ENCODE assay signal across 6 cellular contexts in the genomic region with DNA sequence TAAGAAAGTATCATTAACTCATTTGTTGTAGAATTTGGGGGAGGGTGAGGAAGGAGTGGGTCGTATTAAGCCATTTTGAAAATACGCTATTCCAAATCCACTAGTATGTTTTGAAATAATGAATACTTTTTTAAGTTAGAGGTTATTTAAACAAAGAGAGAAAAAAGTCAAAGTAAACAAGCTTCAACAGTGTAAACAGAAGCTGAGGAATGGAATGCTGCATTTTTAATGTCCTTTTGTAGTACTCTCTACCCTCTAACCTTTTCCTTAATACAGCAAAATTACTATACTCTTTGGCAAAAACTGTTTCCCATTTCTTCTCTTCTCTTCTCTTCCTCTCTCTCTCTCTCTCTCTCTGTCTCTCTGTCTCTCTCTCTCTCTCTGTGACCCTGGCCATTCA. TPM values are rescaled to one million over a fixed set of nuclear protein-coding genes. Genes with fewer than 3 reads are reported as not detected.
DNase-seq lines count a peak whose midpoint lies in the region; ATAC-seq, FAIRE-seq and TF ChIP-seq lines count a peak whose summit lies in the region.
"Not testable (repeated sequence)": the region's sequence is repeated elsewhere in the genome, so short reads cannot be mapped to it uniquely, and the experiment has no call there.

No MANE protein-coding gene starts in this region.

- POLR2A ChIA-PET in HEK293 (lab: Yijun Ruan, JAX); PC-3 (lab: Charles Lee; ENCODE audit: unreplicated experiment); HepG2 (lab: Yijun Ruan, JAX): not testable (repeated sequence)

- not testable (repeated sequence) for H3K4me1 ChIP-seq in GM23338 (ENCODE audit: insufficient read depth); HEK293 (ENCODE audit: control insufficient read depth, insufficient read depth, low read length); PC-3 (ENCODE audit: insufficient read depth, low read length)
- H3K4me1 ChIP-seq in HepG2 (ENCODE audit: insufficient read depth, low read length): peaks cover 21% of the 10 kb centered on the region

- not testable (repeated sequence) for FAIRE-seq in HepG2 (lab: Jason Lieb, UNC)

- not testable (repeated sequence) for H4K20me1 ChIP-seq in GM23338 (replicated peaks; ENCODE audit: insufficient read depth); PC-3 (ENCODE audit: low read length); HepG2 (ENCODE audit: insufficient read depth, low read length)

- H3K9me3 Mint-ChIP-seq in GM23338; progenitor cell of endocrine pancreas (ENCODE audit: low read depth): not testable (repeated sequence)

- H3K27ac Mint-ChIP-seq in GM23338: peak overlapping the region; percentile 49
- peak overlapping the region; percentile 12 for H3K27ac Mint-ChIP-seq in progenitor cell of endocrine pancreas

- not testable (repeated sequence) for H3K79me2 ChIP-seq in GM23338 (replicated peaks; ENCODE audit: insufficient read depth); PC-3 (ENCODE audit: low read length); HepG2 (ENCODE audit: insufficient read depth, low read length)

- BruUV-seq in PC-3 (replicated peaks; lab: Mats Ljungman, UMichigan); HepG2 (replicated peaks; lab: Mats Ljungman, UMichigan): not testable (repeated sequence)

- H3K27me3 ChIP-seq in GM23338 (ENCODE audit: insufficient read depth); PC-3 (ENCODE audit: low read length); HepG2 (ENCODE audit: control insufficient read depth in 1 of 2, insufficient read depth in 2 of 2, low read length in 2 of 2): not testable (repeated sequence)

- H3K9ac ChIP-seq in PC-3 (ENCODE audit: low read length); HepG2 (ENCODE audit: insufficient read depth, low read depth, low read length): not testable (repeated sequence)

- not testable (repeated sequence) for H2AFZ ChIP-seq in GM23338; PC-3 (ENCODE audit: low read length); HepG2 (ENCODE audit: low read length)

- in situ Hi-C loops in HepG2 (cut with HindIII; ENCODE audit: extremely low pct_ligation_motif_present, low pct_unique_long_range_greater_than_20kb): not testable (repeated sequence)

- no CpG with 5 or more reads among the region's 2 CpGs for WGBS in HepG2 (ENCODE audit: low lambda C conversion rate)

- H3F3A ChIP-seq in GM23338 (replicated peaks; ENCODE audit: low read depth); PC-3 (ENCODE audit: low read length, unreplicated experiment): not testable (repeated sequence)

- TF ChIP-seq EP300 in HepG2 (IDR thresholded peaks at IDR 0.05; ENCODE audit: low read depth in 2 of 2, low read length in 2 of 2); HepG2 (CRISPR knock-in tag; IDR thresholded peaks at IDR 0.05; ENCODE audit: borderline replicate concordance): not testable (repeated sequence)

- DNase-seq in GM23338 (ENCODE audit: low spot score); PC-3; left lobe of liver (ENCODE audit: low spot score); HepG2 (ENCODE audit: low spot score); progenitor cell of endocrine pancreas (ENCODE audit: low spot score, unreplicated experiment): not testable (repeated sequence)

- not testable (repeated sequence) for H3K9me3 ChIP-seq in HEK293 (ENCODE audit: control insufficient read depth, insufficient read depth, low read depth, low read length); PC-3 (ENCODE audit: low read length); HepG2 (ENCODE audit: low read length)

- intact Hi-C loops in PC-3 (cut with micrococcal nuclease); HepG2 (cut with micrococcal nuclease; ENCODE audit: unreplicated experiment): not testable (repeated sequence)

- CTCF ChIA-PET in HEK293 (lab: Yijun Ruan, JAX); PC-3 (lab: Charles Lee); HepG2 (lab: Yijun Ruan, JAX; ENCODE audit: low intra/inter-chr PET ratio, low total read pairs): not testable (repeated sequence)

- not testable (repeated sequence) for TF ChIP-seq CTCF in GM23338 (conservative IDR thresholded peaks at IDR 0.05; ENCODE audit: low read depth in 2 of 2); HEK293 (tag by site-specific recombination; IDR thresholded peaks at IDR 0.05); PC-3 (conservative IDR thresholded peaks at IDR 0.05; ENCODE audit: low read depth, low read length); HepG2 (CRISPR knock-in tag; IDR thresholded peaks at IDR 0.05); progenitor cell of endocrine pancreas (IDR thresholded peaks at IDR 0.05; ENCODE audit: unreplicated experiment)

- not testable (repeated sequence) for H3K9me2 ChIP-seq in GM23338 (ENCODE audit: insufficient read depth); PC-3 (replicated peaks; ENCODE audit: low read length)

- H3K4me2 ChIP-seq in GM23338; PC-3 (ENCODE audit: low read length): not testable (repeated sequence)
- H3K4me2 ChIP-seq in HepG2 (ENCODE audit: low read depth, low read length): peak overlapping the region; percentile 32; the same call in 1 of the 2 replicates

- not testable (repeated sequence) for TF ChIP-seq RAD21 in HepG2 (CRISPR knock-in tag; IDR thresholded peaks at IDR 0.05)

- TF ChIP-seq POLR2A in HepG2 (IDR thresholded peaks at IDR 0.05; ENCODE audit: insufficient read depth in 1 of 2, low read depth in 2 of 2, low read length in 2 of 2): not testable (repeated sequence)

- not testable (repeated sequence) for H3K4me1 Mint-ChIP-seq in GM23338; progenitor cell of endocrine pancreas (ENCODE audit: low read depth)

- 0 out of 2 replicates have a peak overlapping the region, but pooled peaks have one; percentile 74 for H3K27ac ChIP-seq in GM23338 (ENCODE audit: low read depth)
- not testable (repeated sequence) for H3K27ac ChIP-seq in HEK293 (ENCODE audit: extremely low read depth, low read depth, low read length); PC-3 (ENCODE audit: low read length); HepG2 (ENCODE audit: extremely low read length, insufficient read depth, low read length)

- not testable (repeated sequence) for H3K36me3 ChIP-seq in GM23338 (ENCODE audit: insufficient read depth); HEK293 (ENCODE audit: control insufficient read depth in 2 of 2, insufficient read depth in 1 of 2, low read length in 2 of 2); PC-3 (ENCODE audit: low read depth, low read length); HepG2 (replicated peaks in 1 of 2; ENCODE audit: control insufficient read depth in 1 of 2, insufficient read depth in 2 of 2, low read length in 2 of 2)

- H3K27me3 Mint-ChIP-seq in GM23338 (ENCODE audit: insufficient read depth, low read depth, poor library complexity); progenitor cell of endocrine pancreas: not testable (repeated sequence)

- H3K4me3 Mint-ChIP-seq in GM23338; progenitor cell of endocrine pancreas (ENCODE audit: low read depth): not testable (repeated sequence)

- not testable (repeated sequence) for H3K36me3 Mint-ChIP-seq in GM23338 (ENCODE audit: low read depth)
- peaks cover 12% of the 10 kb centered on the region for H3K36me3 Mint-ChIP-seq in progenitor cell of endocrine pancreas (ENCODE audit: insufficient read depth)

- ATAC-seq in GM23338: not testable (repeated sequence)
- ATAC-seq in PC-3 (peak; percentile 92), left lobe of liver (peak; percentile 86), HepG2 (peak; percentile 92)

- H3K4me3 ChIP-seq in GM23338; HEK293 (ENCODE audit: low read depth, low read length); PC-3 (ENCODE audit: low read length); HepG2 (replicated peaks in 1 of 3; ENCODE audit: insufficient read depth in 1 of 3, low read depth in 2 of 3, low read length in 3 of 3): not testable (repeated sequence)

RNA-seq across cellular contexts. Expression of a gene that starts 56.7 kb away (rescaled TPM):
- total RNA-seq in GM23338 (2014; rRNA removed; shearing (Covaris generic)): 110 and 120 TPM in 2 replicates
- polyA plus RNA-seq in GM23338 (2016; fragmentation: Nextera tagmentation; extraction: Ambion mirVana): 199 and 218 TPM in 2 replicates
- 97.9 and 99.2 TPM in 2 replicates for total RNA-seq in PC-3 (2014; rRNA removed)
- total RNA-seq in left lobe of liver: 28.4 TPM
- 98.6 and 105 TPM in 2 replicates for total RNA-seq in HepG2 (2016; rRNA removed; fragmentation: Illumina TruSeq; extraction: Trizol)
- 38.4 and 41.4 TPM in 2 replicates for total RNA-seq in HepG2 (2016; cell fraction: cytosol; rRNA removed; fragmentation: Illumina TruSeq; extraction: Trizol; ENCODE audit: low read depth)
- 102 and 111 TPM in 2 replicates for total RNA-seq in HepG2 (2016; cell fraction: insoluble cytoplasmic fraction; rRNA removed; fragmentation: Illumina TruSeq; extraction: Trizol)
- total RNA-seq in HepG2 (2016; cell fraction: membrane; rRNA removed; fragmentation: Illumina TruSeq; extraction: Trizol): 49.4 and 51.1 TPM in 2 replicates
- total RNA-seq in HepG2 (2016; cell fraction: nucleus; rRNA removed; fragmentation: Illumina TruSeq; extraction: Trizol): 65.9 and 68.3 TPM in 2 replicates
- polyA plus RNA-seq in HepG2 (2011; rRNA removed): 59.1 and 80.2 TPM in 2 replicates
- polyA plus RNA-seq in HepG2 (2011; cell fraction: cytosol; rRNA removed): 55.4 and 78.1 TPM in 2 replicates
- polyA plus RNA-seq in HepG2 (2011; cell fraction: nucleus; rRNA removed): 19.7 and 23.5 TPM in 2 replicates
- 63.5 and 76.7 TPM in 2 replicates for polyA plus RNA-seq in HepG2 (2012)
- 32.7 and 33.7 TPM in 2 replicates for polyA plus RNA-seq in HepG2 (2016; cell fraction: cytosol; fragmentation: Illumina TruSeq; extraction: Trizol; ENCODE audit: low read depth)
- polyA plus RNA-seq in HepG2 (2016; cell fraction: insoluble cytoplasmic fraction; fragmentation: Illumina TruSeq; extraction: Trizol; ENCODE audit: low read depth): 126 and 140 TPM in 2 replicates
- 42.9 and 45.4 TPM in 2 replicates for polyA plus RNA-seq in HepG2 (2016; cell fraction: membrane; fragmentation: Illumina TruSeq; extraction: Trizol; ENCODE audit: low read depth)
- 119 and 120 TPM in 2 replicates for polyA plus RNA-seq in HepG2 (2016; cell fraction: nucleus; fragmentation: Illumina TruSeq; extraction: Trizol; ENCODE audit: insufficient read depth, low read depth)
- 27.0 and 73.4 TPM in 2 replicates for polyA minus RNA-seq in HepG2 (2011; rRNA and poly(A)+ RNA removed; ENCODE audit: low replicate concordance)
- polyA minus RNA-seq in HepG2 (2011; cell fraction: cytosol; rRNA and poly(A)+ RNA removed): 35.2 and 36.4 TPM in 2 replicates
- polyA minus RNA-seq in HepG2 (2011; cell fraction: nucleus; rRNA and poly(A)+ RNA removed): 32.4 and 33.3 TPM in 2 replicates
- total RNA-seq in progenitor cell of endocrine pancreas: 52.4 and 57.7 TPM in 2 replicates
